Comparison of ENCODE assay signal across 1 cellular context in the genomic region with DNA sequence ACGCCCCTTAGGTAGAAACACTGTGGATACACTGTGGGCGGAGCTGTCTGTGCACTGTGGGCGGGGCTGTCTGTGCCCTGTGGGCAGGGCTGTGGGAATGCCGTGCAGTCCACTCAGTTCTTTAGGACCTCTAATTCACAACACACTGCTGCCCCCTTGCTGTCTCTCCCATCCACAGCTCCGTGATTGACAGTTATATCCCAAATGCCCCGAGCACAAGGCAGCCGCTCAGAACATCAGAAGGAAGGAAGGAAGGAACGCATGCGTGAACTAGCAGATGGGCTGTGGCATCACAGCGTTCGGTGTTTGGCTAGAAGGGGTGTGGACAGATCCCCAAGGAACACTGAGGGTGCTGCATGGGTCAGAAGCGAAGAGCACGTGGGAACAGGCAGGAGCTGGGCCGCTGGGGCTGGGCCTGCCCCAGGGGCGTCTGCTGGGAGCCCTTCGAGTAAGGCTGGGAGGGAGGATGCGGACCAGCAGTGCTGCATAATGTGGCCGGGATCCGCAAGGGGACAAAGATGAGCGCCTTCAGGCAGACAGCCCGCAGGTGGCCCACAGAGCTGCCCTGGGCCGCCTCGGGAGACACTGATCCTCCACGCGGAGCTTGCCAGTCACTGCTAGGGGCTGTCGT.
TF ChIP-seq lines count a peak whose summit lies in the region.

No MANE protein-coding gene starts in this region.

TF ChIP-seq in H1, 55 proteins besides CTCF, POLR2A, EP300 and RAD21:
- TF ChIP-seq, protein P1, sequence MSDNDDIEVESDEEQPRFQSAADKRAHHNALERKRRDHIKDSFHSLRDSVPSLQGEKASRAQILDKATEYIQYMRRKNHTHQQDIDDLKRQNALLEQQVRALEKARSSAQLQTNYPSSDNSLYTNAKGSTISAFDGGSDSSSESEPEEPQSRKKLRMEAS (IDR thresholded peaks at IDR 0.05): peak; percentile 75
- TF ChIP-seq, protein P2, sequence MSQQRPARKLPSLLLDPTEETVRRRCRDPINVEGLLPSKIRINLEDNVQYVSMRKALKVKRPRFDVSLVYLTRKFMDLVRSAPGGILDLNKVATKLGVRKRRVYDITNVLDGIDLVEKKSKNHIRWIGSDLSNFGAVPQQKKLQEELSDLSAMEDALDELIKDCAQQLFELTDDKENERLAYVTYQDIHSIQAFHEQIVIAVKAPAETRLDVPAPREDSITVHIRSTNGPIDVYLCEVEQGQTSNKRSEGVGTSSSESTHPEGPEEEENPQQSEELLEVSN (IDR thresholded peaks at IDR 0.05): peak; percentile 50; the same call in 1 of the 2 replicates
- peak; percentile 91 for TF ChIP-seq BACH1 (IDR thresholded peaks at IDR 0.05; ENCODE audit: low read length)
- TF ChIP-seq, protein P3, sequence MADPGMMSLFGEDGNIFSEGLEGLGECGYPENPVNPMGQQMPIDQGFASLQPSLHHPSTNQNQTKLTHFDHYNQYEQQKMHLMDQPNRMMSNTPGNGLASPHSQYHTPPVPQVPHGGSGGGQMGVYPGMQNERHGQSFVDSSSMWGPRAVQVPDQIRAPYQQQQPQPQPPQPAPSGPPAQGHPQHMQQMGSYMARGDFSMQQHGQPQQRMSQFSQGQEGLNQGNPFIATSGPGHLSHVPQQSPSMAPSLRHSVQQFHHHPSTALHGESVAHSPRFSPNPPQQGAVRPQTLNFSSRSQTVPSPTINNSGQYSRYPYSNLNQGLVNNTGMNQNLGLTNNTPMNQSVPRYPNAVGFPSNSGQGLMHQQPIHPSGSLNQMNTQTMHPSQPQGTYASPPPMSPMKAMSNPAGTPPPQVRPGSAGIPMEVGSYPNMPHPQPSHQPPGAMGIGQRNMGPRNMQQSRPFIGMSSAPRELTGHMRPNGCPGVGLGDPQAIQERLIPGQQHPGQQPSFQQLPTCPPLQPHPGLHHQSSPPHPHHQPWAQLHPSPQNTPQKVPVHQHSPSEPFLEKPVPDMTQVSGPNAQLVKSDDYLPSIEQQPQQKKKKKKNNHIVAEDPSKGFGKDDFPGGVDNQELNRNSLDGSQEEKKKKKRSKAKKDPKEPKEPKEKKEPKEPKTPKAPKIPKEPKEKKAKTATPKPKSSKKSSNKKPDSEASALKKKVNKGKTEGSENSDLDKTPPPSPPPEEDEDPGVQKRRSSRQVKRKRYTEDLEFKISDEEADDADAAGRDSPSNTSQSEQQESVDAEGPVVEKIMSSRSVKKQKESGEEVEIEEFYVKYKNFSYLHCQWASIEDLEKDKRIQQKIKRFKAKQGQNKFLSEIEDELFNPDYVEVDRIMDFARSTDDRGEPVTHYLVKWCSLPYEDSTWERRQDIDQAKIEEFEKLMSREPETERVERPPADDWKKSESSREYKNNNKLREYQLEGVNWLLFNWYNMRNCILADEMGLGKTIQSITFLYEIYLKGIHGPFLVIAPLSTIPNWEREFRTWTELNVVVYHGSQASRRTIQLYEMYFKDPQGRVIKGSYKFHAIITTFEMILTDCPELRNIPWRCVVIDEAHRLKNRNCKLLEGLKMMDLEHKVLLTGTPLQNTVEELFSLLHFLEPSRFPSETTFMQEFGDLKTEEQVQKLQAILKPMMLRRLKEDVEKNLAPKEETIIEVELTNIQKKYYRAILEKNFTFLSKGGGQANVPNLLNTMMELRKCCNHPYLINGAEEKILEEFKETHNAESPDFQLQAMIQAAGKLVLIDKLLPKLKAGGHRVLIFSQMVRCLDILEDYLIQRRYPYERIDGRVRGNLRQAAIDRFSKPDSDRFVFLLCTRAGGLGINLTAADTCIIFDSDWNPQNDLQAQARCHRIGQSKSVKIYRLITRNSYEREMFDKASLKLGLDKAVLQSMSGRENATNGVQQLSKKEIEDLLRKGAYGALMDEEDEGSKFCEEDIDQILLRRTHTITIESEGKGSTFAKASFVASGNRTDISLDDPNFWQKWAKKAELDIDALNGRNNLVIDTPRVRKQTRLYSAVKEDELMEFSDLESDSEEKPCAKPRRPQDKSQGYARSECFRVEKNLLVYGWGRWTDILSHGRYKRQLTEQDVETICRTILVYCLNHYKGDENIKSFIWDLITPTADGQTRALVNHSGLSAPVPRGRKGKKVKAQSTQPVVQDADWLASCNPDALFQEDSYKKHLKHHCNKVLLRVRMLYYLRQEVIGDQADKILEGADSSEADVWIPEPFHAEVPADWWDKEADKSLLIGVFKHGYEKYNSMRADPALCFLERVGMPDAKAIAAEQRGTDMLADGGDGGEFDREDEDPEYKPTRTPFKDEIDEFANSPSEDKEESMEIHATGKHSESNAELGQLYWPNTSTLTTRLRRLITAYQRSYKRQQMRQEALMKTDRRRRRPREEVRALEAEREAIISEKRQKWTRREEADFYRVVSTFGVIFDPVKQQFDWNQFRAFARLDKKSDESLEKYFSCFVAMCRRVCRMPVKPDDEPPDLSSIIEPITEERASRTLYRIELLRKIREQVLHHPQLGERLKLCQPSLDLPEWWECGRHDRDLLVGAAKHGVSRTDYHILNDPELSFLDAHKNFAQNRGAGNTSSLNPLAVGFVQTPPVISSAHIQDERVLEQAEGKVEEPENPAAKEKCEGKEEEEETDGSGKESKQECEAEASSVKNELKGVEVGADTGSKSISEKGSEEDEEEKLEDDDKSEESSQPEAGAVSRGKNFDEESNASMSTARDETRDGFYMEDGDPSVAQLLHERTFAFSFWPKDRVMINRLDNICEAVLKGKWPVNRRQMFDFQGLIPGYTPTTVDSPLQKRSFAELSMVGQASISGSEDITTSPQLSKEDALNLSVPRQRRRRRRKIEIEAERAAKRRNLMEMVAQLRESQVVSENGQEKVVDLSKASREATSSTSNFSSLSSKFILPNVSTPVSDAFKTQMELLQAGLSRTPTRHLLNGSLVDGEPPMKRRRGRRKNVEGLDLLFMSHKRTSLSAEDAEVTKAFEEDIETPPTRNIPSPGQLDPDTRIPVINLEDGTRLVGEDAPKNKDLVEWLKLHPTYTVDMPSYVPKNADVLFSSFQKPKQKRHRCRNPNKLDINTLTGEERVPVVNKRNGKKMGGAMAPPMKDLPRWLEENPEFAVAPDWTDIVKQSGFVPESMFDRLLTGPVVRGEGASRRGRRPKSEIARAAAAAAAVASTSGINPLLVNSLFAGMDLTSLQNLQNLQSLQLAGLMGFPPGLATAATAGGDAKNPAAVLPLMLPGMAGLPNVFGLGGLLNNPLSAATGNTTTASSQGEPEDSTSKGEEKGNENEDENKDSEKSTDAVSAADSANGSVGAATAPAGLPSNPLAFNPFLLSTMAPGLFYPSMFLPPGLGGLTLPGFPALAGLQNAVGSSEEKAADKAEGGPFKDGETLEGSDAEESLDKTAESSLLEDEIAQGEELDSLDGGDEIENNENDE (IDR thresholded peaks at IDR 0.05; ENCODE audit: insufficient replicate concordance, low read length): no peak
- no peak for TF ChIP-seq SAP30 (IDR thresholded peaks at IDR 0.05; ENCODE audit: insufficient read depth, insufficient replicate concordance, low read length)
- TF ChIP-seq HDAC2 (IDR thresholded peaks at IDR 0.05; ENCODE audit: borderline replicate concordance in 1 of 2, low read depth in 2 of 2, low read length in 2 of 2): peak in 1 of 2 experiments; percentile 63; a peak in 2 of 4 replicates
